In the genomic region with DNA sequence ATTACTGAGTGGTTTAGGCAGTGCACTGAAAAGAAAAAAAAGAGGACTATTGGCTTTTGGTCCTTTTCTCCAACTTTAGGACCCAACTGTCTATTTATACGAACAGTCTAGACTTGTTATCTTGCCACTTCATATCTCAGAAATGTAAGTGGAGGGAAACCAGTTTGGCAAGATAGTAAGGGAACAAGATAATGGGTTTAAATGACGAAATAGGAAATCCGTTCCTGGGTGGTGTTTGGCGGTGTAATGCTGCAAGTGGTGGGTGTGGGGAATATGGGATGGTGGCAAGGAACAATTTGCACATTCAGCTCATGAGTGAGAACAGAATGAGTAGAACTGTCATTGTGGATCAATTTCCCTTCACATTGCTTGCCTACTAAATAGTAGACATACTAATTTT, we compare ENCODE assay signal across 11 cellular contexts. TPM values are rescaled to one million over a fixed set of nuclear protein-coding genes. Genes with fewer than 3 reads are reported as not detected.
DNase-seq lines count a peak whose midpoint lies in the region; ATAC-seq, FAIRE-seq and TF ChIP-seq lines count a peak whose summit lies in the region.
"Had no signal": no experiment of that assay in that cellular context is flagged by ENCODE, and none has a peak within 500 bp of the region (broad histone marks: within the 10 kb centered on the region; RNA-seq: fewer than 3 reads in every experiment).

No MANE protein-coding gene starts in this region.

- TF ChIP-seq POLR2A in testis (IDR thresholded peaks at IDR 0.05), result no peak

- peak; percentile 38 for DNase-seq in NCI-H748 (lab: John Stamatoyannopoulos, UW; ENCODE audit: unreplicated experiment)
- DNase-seq in NCI-H748 treated with DMSO at 0.1 percent for 48 hours (lab: John Stamatoyannopoulos, UW), result no peak
- peak; percentile 32 for DNase-seq in NOMO-1 treated with DMSO at 0.1 percent for 48 hours (lab: John Stamatoyannopoulos, UW; ENCODE audit: unreplicated experiment)
- DNase-seq in cardiac fibroblast (ENCODE audit: low read depth in 2 of 2), result peak; percentile 37 to 81
- peak; percentile 59 for DNase-seq in small intestine
- DNase-seq in testis, result no peak
- DNase-seq in activated naive CD4-positive, alpha-beta T cell treated with anti-CD3 and anti-CD28 coated beads, Interleukin-2, amount 50 U/mL, for 16 hours, result no peak
- DNase-seq: kidney glomerular epithelial cell had no signal

- 6 to 42% (median 23%) methylated on average over 4 of the region's 4 CpGs for WGBS in small intestine, 3 donors
- WGBS in testis, 2 donors, result 51 to 59% methylated on average over 4 of the region's 4 CpGs

- FAIRE-seq in small intestine (lab: Jason Lieb, UNC), result no peak
- FAIRE-seq: A204.1, endometrium had no signal

- ATAC-seq in HG03439 (IDR thresholded peaks at IDR 0.05; ENCODE audit: unreplicated experiment), result no peak

- no peak overlapping the region for H3K4me3 ChIP-seq in cardiac fibroblast (replicated peaks in 1 of 2; ENCODE audit: low read depth in 2 of 2, low read length in 2 of 2)
- H3K4me3 ChIP-seq in small intestine (ENCODE audit: low read depth in 1 of 2, low read length in 2 of 2), result no peak overlapping the region
- no peak overlapping the region for H3K4me3 ChIP-seq in testis

- H3K9me3 ChIP-seq in small intestine (ENCODE audit: control insufficient read depth, low read depth) (no peaks in the 10 kb centered on the region), testis (no peaks in the 10 kb centered on the region)

- H3K27me3 ChIP-seq in small intestine (ENCODE audit: control insufficient read depth in 2 of 2, insufficient read depth in 2 of 2, low read length in 2 of 2) (peaks cover 0 to 3% of the 10 kb centered on the region in 2 donors), testis (no peaks in the 10 kb centered on the region)

- intact Hi-C loops in testis (cut with DNase I; ENCODE audit: low total_unique reads), result no loop called here

- no peaks in the 10 kb centered on the region for H3K36me3 ChIP-seq in small intestine (ENCODE audit: control insufficient read depth in 2 of 2, insufficient read depth in 2 of 2, low read length in 2 of 2)
- H3K36me3 ChIP-seq in testis (ENCODE audit: low read depth, missing control alignments), result no peaks in the 10 kb centered on the region

- H3K4me1 ChIP-seq in small intestine (ENCODE audit: control insufficient read depth in 2 of 2, insufficient read depth in 1 of 2, low read depth in 1 of 2, low read length in 1 of 2) (no peaks in the 10 kb centered on the region), testis (no peaks in the 10 kb centered on the region)

- TF ChIP-seq CTCF in cardiac fibroblast (IDR thresholded peaks at IDR 0.05; ENCODE audit: low read depth, low read length) (no peak), testis (IDR thresholded peaks at IDR 0.05) (no peak)

- H3K27ac ChIP-seq in small intestine (ENCODE audit: low read depth in 1 of 2, low read length in 1 of 2) (no peak overlapping the region), testis (no peak overlapping the region)

RNA-seq across cellular contexts. Expression of gene GRB7, which starts 44.7 kb away (rescaled TPM):
- polyA plus RNA-seq in small intestine, result 10 to 100 TPM; 10.9 to 13.9 (median 12.2) TPM
- total RNA-seq in testis, result 1 to 10 TPM; 2.1 to 2.9 TPM
- 3.7 TPM for polyA plus RNA-seq in testis (ENCODE audit: insufficient read depth, low read depth, low replicate concordance)

RNA-seq across cellular contexts. Expression of gene MIEN1, which starts 52.1 kb away (rescaled TPM):
- 100 to 1,000 TPM in 2 of 3 donors, 10 to 100 TPM in 1; 74.0 to 155 (median 154) TPM for polyA plus RNA-seq in small intestine
- total RNA-seq in testis, result 10 to 100 TPM; 47.9 to 53.1 TPM
- polyA plus RNA-seq in testis (ENCODE audit: insufficient read depth, low read depth, low replicate concordance), result 89.1 TPM

Comparison
In these comparisons a context has a peak if more than half of its experiments do, and no peak if none do; other contexts are left out.
1. DNase-seq: peak in NCI-H748 (single experiment), NOMO-1 treated with DMSO at 0.1 percent for 48 hours (single experiment), cardiac fibroblast (2 of 2) and small intestine (single experiment); none in NCI-H748 treated with DMSO at 0.1 percent for 48 hours (single experiment), testis (single experiment) and activated naive CD4-positive, alpha-beta T cell treated with anti-CD3 and anti-CD28 coated beads, Interleukin-2, amount 50 U/mL, for 16 hours (single experiment).